ENCODE assay signal across 30 cellular contexts in genomic region chr22:29144786-29145160, GRCh38.
DNase-seq lines count a peak whose midpoint lies in the region; ATAC-seq and TF ChIP-seq lines count a peak whose summit lies in the region.
"Had no signal": no experiment of that assay in that cellular context is flagged by ENCODE, and none has a peak within 500 bp of the region (broad histone marks: within the 10 kb centered on the region; RNA-seq: fewer than 3 reads in every experiment).

No MANE protein-coding gene starts in this region.

- BruUV-seq in PC-9 (replicated peaks; lab: Mats Ljungman, UMichigan): no TSS peak

- H3K79me2 ChIP-seq in PC-9 (ENCODE audit: low read depth): no peaks in the 10 kb centered on the region

- CTCF ChIA-PET in PC-9 (lab: Charles Lee): no interaction called here

- H3K27ac ChIP-seq in SJCRH30: peak overlapping the region; percentile 100
- peak overlapping the region; percentile 30 to 79 for H3K27ac ChIP-seq in testis
- no peak overlapping the region for H3K27ac ChIP-seq in PC-9
- H3K27ac ChIP-seq: foreskin keratinocyte, thyroid gland had no signal

- H3K4me3 Mint-ChIP-seq in nephron progenitor cell: no peak overlapping the region
- H3K4me3 Mint-ChIP-seq: activated CD4-positive, alpha-beta memory T cell treated with anti-CD3 and anti-CD28 coated beads, Interleukin-2, amount 10 ng/mL, durations not matched to agents 7 days and 5 days; activated naive CD8-positive, alpha-beta T cell treated with anti-CD3 and anti-CD28 coated beads for 36 hours; H9; natural killer cell treated with Interleukin-12 subunit alpha and Interleukin-12 subunit beta and Interleukin-15 and Interleukin-18, amount 100 ng/mL, for 72 hours; stimulated activated naive CD8-positive, alpha-beta T cell treated with anti-CD3 and anti-CD28 coated beads, Interleukin-15, Interleukin-2, amounts not matched to agents 100 ng/mL and 50 ng/mL, for 24 hours; T-helper 2 cell treated with Interferon-gamma antibody and Interleukin-4, amounts not matched to agents 5 μg/mL and 100 μg/mL, for 36 hours had no signal

- H3K27ac Mint-ChIP-seq in nephron progenitor cell: no peak overlapping the region
- H3K27ac Mint-ChIP-seq: activated CD4-positive, alpha-beta memory T cell treated with anti-CD3 and anti-CD28 coated beads, Interleukin-2, amount 10 ng/mL, durations not matched to agents 7 days and 5 days; activated naive CD8-positive, alpha-beta T cell treated with anti-CD3 and anti-CD28 coated beads for 36 hours; natural killer cell treated with Interleukin-12 subunit alpha and Interleukin-12 subunit beta and Interleukin-15 and Interleukin-18, amount 100 ng/mL, for 72 hours; stimulated activated naive CD8-positive, alpha-beta T cell treated with anti-CD3 and anti-CD28 coated beads, Interleukin-15, Interleukin-2, amounts not matched to agents 100 ng/mL and 50 ng/mL, for 24 hours; T-helper 2 cell treated with Interferon-gamma antibody and Interleukin-4, amounts not matched to agents 5 μg/mL and 100 μg/mL, for 36 hours had no signal

- DNase-seq in SJCRH30 (peak; percentile 27 to 40), nephron progenitor cell (peak; percentile 61), testis (no peak), PC-9 (no peak), GOT3 (lab: John Stamatoyannopoulos, UW) (no peak)
- DNase-seq: activated CD4-positive, alpha-beta memory T cell treated with anti-CD3 and anti-CD28 coated beads, Interleukin-2, amount 10 ng/mL, durations not matched to agents 7 days and 5 days; activated CD4-positive, CD25-positive, alpha-beta regulatory T cell treated with anti-CD3 and anti-CD28 coated beads, Interleukin-2, amount 50 U/mL, for 72 hours; activated effector memory CD4-positive, alpha-beta T cell treated with anti-CD3 and anti-CD28 coated beads, Interleukin-2, amount 50 U/mL, for 16 hours; activated naive CD8-positive, alpha-beta T cell treated with anti-CD3 and anti-CD28 coated beads for 36 hours; activated T-cell treated with anti-CD3 and anti-CD28 coated beads for 4 hours; esophagus squamous epithelium; foreskin keratinocyte; H9; heart right ventricle; NCI-H1694; NCI-H524 treated with DMSO at 0.1 percent for 48 hours; retina; stimulated activated CD4-positive, alpha-beta T cell treated with anti-CD3 and anti-CD28 coated beads, Interleukin-1b, Interleukin-23, amount 100 ng/mL, for 48 hours; thyroid gland had no signal

- intact Hi-C loops in testis (cut with DNase I; ENCODE audit: low total_unique reads) (no loop called here), PC-9 (cut with micrococcal nuclease; ENCODE audit: unreplicated experiment) (no loop called here)

- H3K27me3 ChIP-seq in SJCRH30 (no peaks in the 10 kb centered on the region), testis (no peaks in the 10 kb centered on the region), PC-9 (ENCODE audit: insufficient read depth, low read depth) (no peaks in the 10 kb centered on the region)
- H3K27me3 ChIP-seq: cardiac muscle cell, esophagus squamous epithelium, foreskin keratinocyte, heart right ventricle, ovary, thyroid gland had no signal

- H3K9me3 Mint-ChIP-seq in nephron progenitor cell: no peaks in the 10 kb centered on the region
- H3K9me3 Mint-ChIP-seq: activated CD4-positive, alpha-beta memory T cell treated with anti-CD3 and anti-CD28 coated beads, Interleukin-2, amount 10 ng/mL, durations not matched to agents 7 days and 5 days; activated naive CD8-positive, alpha-beta T cell treated with anti-CD3 and anti-CD28 coated beads for 36 hours; H9; natural killer cell treated with Interleukin-12 subunit alpha and Interleukin-12 subunit beta and Interleukin-15 and Interleukin-18, amount 100 ng/mL, for 72 hours; stimulated activated naive CD8-positive, alpha-beta T cell treated with anti-CD3 and anti-CD28 coated beads, Interleukin-15, Interleukin-2, amounts not matched to agents 100 ng/mL and 50 ng/mL, for 24 hours; T-helper 2 cell treated with Interferon-gamma antibody and Interleukin-4, amounts not matched to agents 5 μg/mL and 100 μg/mL, for 36 hours had no signal

- H3K9me3 ChIP-seq in SJCRH30 (replicated peaks): no peaks in the 10 kb centered on the region
- no peaks in the 10 kb centered on the region for H3K9me3 ChIP-seq in testis
- no peaks in the 10 kb centered on the region for H3K9me3 ChIP-seq in PC-9 (ENCODE audit: insufficient read depth, low read depth)
- H3K9me3 ChIP-seq: esophagus squamous epithelium, heart right ventricle, ovary, thyroid gland had no signal

- peaks cover 5% of the 10 kb centered on the region for H3K27me3 Mint-ChIP-seq in nephron progenitor cell (ENCODE audit: low read depth, poor library complexity)
- H3K27me3 Mint-ChIP-seq: activated naive CD8-positive, alpha-beta T cell treated with anti-CD3 and anti-CD28 coated beads for 36 hours; stimulated activated naive CD8-positive, alpha-beta T cell treated with anti-CD3 and anti-CD28 coated beads, Interleukin-15, Interleukin-2, amounts not matched to agents 100 ng/mL and 50 ng/mL, for 24 hours had no signal

- TF ChIP-seq CTCF in nephron progenitor cell (IDR thresholded peaks at IDR 0.05) (no peak), testis (IDR thresholded peaks at IDR 0.05) (no peak), PC-9 (conservative IDR thresholded peaks at IDR 0.05) (no peak)

- POLR2A ChIA-PET in PC-9 (lab: Charles Lee; ENCODE audit: unreplicated experiment): no interaction called here

- peaks cover 54% of the 10 kb centered on the region for H3K4me1 ChIP-seq in SJCRH30
- H3K4me1 ChIP-seq in testis: peaks cover 29% of the 10 kb centered on the region
- no peaks in the 10 kb centered on the region for H3K4me1 ChIP-seq in PC-9 (replicated peaks; ENCODE audit: insufficient read depth)
- H3K4me1 ChIP-seq: foreskin keratinocyte had no signal

- H2AFZ ChIP-seq in PC-9: no peak overlapping the region

- no peak overlapping the region for H3K4me2 ChIP-seq in PC-9
- H3K4me2 ChIP-seq: smooth muscle cell had no signal

- H3K4me3 ChIP-seq in SJCRH30: no peak overlapping the region
- no peak overlapping the region for H3K4me3 ChIP-seq in testis
- no peak overlapping the region for H3K4me3 ChIP-seq in PC-9
- H3K4me3 ChIP-seq: cardiac muscle cell, esophagus squamous epithelium, heart right ventricle, K562, lung, ovary, smooth muscle cell, thyroid gland had no signal

- WGBS in testis, 2 donors: 79 to 81% methylated on average over 5 to 14 of the region's 14 CpGs

- peaks cover 15% of the 10 kb centered on the region for H3K36me3 ChIP-seq in SJCRH30
- H3K36me3 ChIP-seq in testis (ENCODE audit: low read depth, missing control alignments): no peaks in the 10 kb centered on the region
- H3K36me3 ChIP-seq in PC-9 (ENCODE audit: low read depth): no peaks in the 10 kb centered on the region
- H3K36me3 ChIP-seq: cardiac muscle cell, ovary had no signal

- no peaks in the 10 kb centered on the region; the same call in 1 of the 2 replicates for H3F3A ChIP-seq in PC-9 (ENCODE audit: insufficient read depth, low read depth)

- peaks cover 81% of the 10 kb centered on the region for H3K4me1 Mint-ChIP-seq in nephron progenitor cell
- H3K4me1 Mint-ChIP-seq: activated CD4-positive, alpha-beta memory T cell treated with anti-CD3 and anti-CD28 coated beads, Interleukin-2, amount 10 ng/mL, durations not matched to agents 7 days and 5 days; activated naive CD8-positive, alpha-beta T cell treated with anti-CD3 and anti-CD28 coated beads for 36 hours had no signal

- H3K36me3 Mint-ChIP-seq in nephron progenitor cell (ENCODE audit: low read depth): peaks cover 19% of the 10 kb centered on the region
- H3K36me3 Mint-ChIP-seq: activated naive CD8-positive, alpha-beta T cell treated with anti-CD3 and anti-CD28 coated beads for 36 hours; natural killer cell treated with Interleukin-12 subunit alpha and Interleukin-12 subunit beta and Interleukin-15 and Interleukin-18, amount 100 ng/mL, for 72 hours had no signal

- no peak for TF ChIP-seq POLR2A in testis (IDR thresholded peaks at IDR 0.05)

- H4K20me1 ChIP-seq in PC-9 (ENCODE audit: insufficient read depth): no peaks in the 10 kb centered on the region

- ATAC-seq in esophagus mucosa (peak; percentile 36), GM19351 (IDR thresholded peaks at IDR 0.05; ENCODE audit: unreplicated experiment) (no peak)
- ATAC-seq: foreskin keratinocyte, K562, Right ventricle myocardium inferior had no signal

- H3K9me2 ChIP-seq in PC-9 (ENCODE audit: insufficient read depth): no peaks in the 10 kb centered on the region

Comparison
In these comparisons a context has a peak if more than half of its experiments do, and no peak if none do; other contexts are left out.
1. DNase-seq: peak in SJCRH30 (2 of 2) and nephron progenitor cell (single experiment); none in testis (single experiment), PC-9 (0 of 2) and GOT3 (single experiment).